ENCODE assay signal across 11 cellular contexts in genomic region chr6:165181951-165182414, GRCh38.
A peak's percentile ranks its signal among the peaks of the same experiment; 100 is the strongest.
DNase-seq lines count a peak whose midpoint lies in the region; ATAC-seq and TF ChIP-seq lines count a peak whose summit lies in the region.
"Had no signal": no experiment of that assay in that cellular context is flagged by ENCODE, and none has a peak within 500 bp of the region (broad histone marks: within the 10 kb centered on the region; RNA-seq: fewer than 3 reads in every experiment).

No MANE protein-coding gene starts in this region.

- DNase-seq in GM23248, result peak; percentile 97
- peak; percentile 4 for DNase-seq in RKO (ENCODE audit: low spot score)
- DNase-seq in posterior cingulate gyrus, result peak in 6 of 10 donors; percentile 11 to 85 (median 48)
- no peak for DNase-seq in NCI-H526 (lab: John Stamatoyannopoulos, UW)
- DNase-seq in SK-N-SH, result no peak
- DNase-seq: naive thymus-derived CD4-positive, alpha-beta T cell; NCI-H187 treated with DMSO at 0.1 percent for 48 hours; stimulated activated CD4-positive, alpha-beta T cell treated with anti-CD3 and anti-CD28 coated beads, Interleukin-15, amount 100 ng/mL, for 24 hours had no signal

- TF ChIP-seq CTCF in SK-N-SH (IDR thresholded peaks at IDR 0.05), result no peak

- in situ Hi-C loops in GM23248 (cut with MboI), result no loop called here

- no peaks in the 10 kb centered on the region for H4K20me1 ChIP-seq in GM23248 (ENCODE audit: insufficient read depth)
- no peaks in the 10 kb centered on the region for H4K20me1 ChIP-seq in SK-N-SH (ENCODE audit: insufficient read depth)

- ATAC-seq in esophagus mucosa (peak; percentile 48), HG03521 (IDR thresholded peaks at IDR 0.05; ENCODE audit: unreplicated experiment) (no peak), HG02642 (IDR thresholded peaks at IDR 0.05; ENCODE audit: poor library complexity, unreplicated experiment) (no peak)
- ATAC-seq: naive thymus-derived CD4-positive, alpha-beta T cell had no signal

- intact Hi-C loops in posterior cingulate gyrus (cut with DNase I), result no loop called here

- H2AFZ ChIP-seq in GM23248 (no peak overlapping the region), SK-N-SH (ENCODE audit: low read depth) (no peak overlapping the region)

- CTCF ChIA-PET in SK-N-SH (lab: Yijun Ruan, JAX), result no interaction called here

- peak overlapping the region; percentile 7; the same call in 1 of the 2 replicates for H3K9ac ChIP-seq in GM23248
- no peak overlapping the region for H3K9ac ChIP-seq in SK-N-SH

- H3K27me3 ChIP-seq in GM23248 (replicated peaks; ENCODE audit: insufficient read depth) (no peaks in the 10 kb centered on the region), SK-N-SH (ENCODE audit: insufficient read depth) (no peaks in the 10 kb centered on the region)

- no peaks in the 10 kb centered on the region for H3K36me3 ChIP-seq in GM23248 (ENCODE audit: low read depth)
- H3K36me3 ChIP-seq in SK-N-SH (replicated peaks in 1 of 2; ENCODE audit: control insufficient read depth in 1 of 2, insufficient read depth in 2 of 2, low read length in 1 of 2), result no peaks in the 10 kb centered on the region

- POLR2A ChIA-PET in SK-N-SH (lab: Yijun Ruan, JAX), result no interaction called here

- H3K27ac ChIP-seq in GM23248 (peak overlapping the region; percentile 79), SK-N-SH (ENCODE audit: low read depth in 2 of 2, low read length in 1 of 2) (no peak overlapping the region)

- TF ChIP-seq RAD21 in SK-N-SH (IDR thresholded peaks at IDR 0.05; ENCODE audit: low read length), result no peak

- no peak for TF ChIP-seq EP300 in SK-N-SH (IDR thresholded peaks at IDR 0.05; ENCODE audit: borderline replicate concordance in 1 of 2, low read depth in 1 of 2, low read length in 1 of 2)

- no peak overlapping the region for H3K4me3 ChIP-seq in GM23248
- H3K4me3 ChIP-seq in SK-N-SH (ENCODE audit: low read depth in 2 of 2, low read length in 1 of 2), result no peak overlapping the region

- H3K4me1 ChIP-seq in GM23248 (ENCODE audit: insufficient read depth) (peaks cover 70% of the 10 kb centered on the region), SK-N-SH (ENCODE audit: control insufficient read depth in 1 of 2, insufficient read depth in 2 of 2, low read depth in 1 of 2, low read length in 1 of 2) (no peaks in the 10 kb centered on the region)

- H3K9me2 ChIP-seq in GM23248 (ENCODE audit: insufficient read depth), result no peaks in the 10 kb centered on the region
- H3K9me2 ChIP-seq in SK-N-SH, result no peaks in the 10 kb centered on the region

- H3K79me2 ChIP-seq in GM23248 (ENCODE audit: insufficient read depth) (no peaks in the 10 kb centered on the region), SK-N-SH (ENCODE audit: insufficient read depth) (no peaks in the 10 kb centered on the region)

- H3K9me3 ChIP-seq in GM23248 (ENCODE audit: low read depth), result no peaks in the 10 kb centered on the region
- H3K9me3 ChIP-seq in SK-N-SH, result no peaks in the 10 kb centered on the region; the same call in 1 of the 2 replicates

- peaks cover 63% of the 10 kb centered on the region for H3F3A ChIP-seq in GM23248 (ENCODE audit: insufficient read depth)
- H3F3A ChIP-seq in SK-N-SH (replicated peaks; ENCODE audit: insufficient read depth), result no peaks in the 10 kb centered on the region

- H3K4me2 ChIP-seq in GM23248 (ENCODE audit: unreplicated experiment), result no peak overlapping the region
- no peak overlapping the region for H3K4me2 ChIP-seq in SK-N-SH

- 12% methylated on average over 6 of the region's 6 CpGs for WGBS in GM23248 (ENCODE audit: low coverage in 1 of 2, low lambda C conversion rate in 2 of 2, missing lambda C conversion rate in 2 of 2), 2 experiments
- WGBS in SK-N-SH (ENCODE audit: low lambda C conversion rate), result 52% methylated on average over 6 of the region's 6 CpGs

TF ChIP-seq in SK-N-SH, 30 proteins besides CTCF, POLR2A, EP300 and RAD21:
- TF ChIP-seq FOXM1 (IDR thresholded peaks at IDR 0.05; ENCODE audit: low read depth) (no peak), NFIC (IDR thresholded peaks at IDR 0.05; ENCODE audit: borderline replicate concordance) (no peak), REST (IDR thresholded peaks at IDR 0.05; ENCODE audit: low read depth, low read length) (no peak), ZBTB33 (IDR thresholded peaks at IDR 0.05; ENCODE audit: borderline replicate concordance, low read depth) (no peak), MEF2A (IDR thresholded peaks at IDR 0.05; ENCODE audit: borderline replicate concordance, low read depth) (no peak), JUND (IDR thresholded peaks at IDR 0.05) (no peak), IRF3 (IDR thresholded peaks at IDR 0.05; ENCODE audit: low read depth, low read length) (no peak), ELF1 (IDR thresholded peaks at IDR 0.05) (no peak), GABPA (IDR thresholded peaks at IDR 0.05; ENCODE audit: low read depth) (no peak), RXRA (IDR thresholded peaks at IDR 0.05; ENCODE audit: borderline replicate concordance, low read depth) (no peak), TCF12 (IDR thresholded peaks at IDR 0.05) (no peak), GATA2 (CRISPR knock-in tag; IDR thresholded peaks at IDR 0.05) (no peak), CHD2 (IDR thresholded peaks at IDR 0.05; ENCODE audit: low read length, partially characterized antibody) (no peak), PBX3 (IDR thresholded peaks at IDR 0.05) (no peak)

Comparison
In these comparisons a context has a peak if more than half of its experiments do, and no peak if none do; other contexts are left out.
1. DNase-seq: peak in GM23248 (single experiment), RKO (single experiment) and posterior cingulate gyrus (6 of 10); none in NCI-H526 (0 of 2) and SK-N-SH (single experiment).